8 cellular contexts compared by ENCODE assay signal in genomic region chr5:80083115-80083890, GRCh38. TPM values are rescaled to one million over a fixed set of nuclear protein-coding genes. Genes with fewer than 3 reads are reported as not detected.
DNase-seq lines count a peak whose midpoint lies in the region; ATAC-seq and TF ChIP-seq lines count a peak whose summit lies in the region.

No MANE protein-coding gene starts in this region.

- H3K27ac Mint-ChIP-seq in T-helper 1 cell treated with Interleukin-12 subunit alpha and Interleukin-12 subunit beta and Interleukin-4 antibody, amounts not matched to agents 30 μg/mL and 1 μg/mL, for 36 hours, result peak overlapping the region; percentile 78

- peak; percentile 60 for TF ChIP-seq CTCF in BJ (IDR thresholded peaks at IDR 0.05; ENCODE audit: insufficient read depth, low read depth, low read length)

- H3K4me3 Mint-ChIP-seq in T-helper 1 cell treated with Interleukin-12 subunit alpha and Interleukin-12 subunit beta and Interleukin-4 antibody, amounts not matched to agents 30 μg/mL and 1 μg/mL, for 36 hours, result peak overlapping the region; percentile 81

- H3K27me3 Mint-ChIP-seq in T-helper 1 cell treated with Interleukin-12 subunit alpha and Interleukin-12 subunit beta and Interleukin-4 antibody, amounts not matched to agents 30 μg/mL and 1 μg/mL, for 36 hours (ENCODE audit: low read depth), result peaks cover 3% of the 10 kb centered on the region

- POLR2A ChIA-PET in BJ (lab: Charles Lee), result interaction anchor here (0.7 kb wide), 1 partner anchor 380 kb away, joined by 10 read pairs; no protein-coding TSS in a partner anchor

- H3K4me3 ChIP-seq in BJ (ENCODE audit: low read depth, low read length), result peak overlapping the region; percentile 27

- no peaks in the 10 kb centered on the region for H3K36me3 Mint-ChIP-seq in T-helper 1 cell treated with Interleukin-12 subunit alpha and Interleukin-12 subunit beta and Interleukin-4 antibody, amounts not matched to agents 30 μg/mL and 1 μg/mL, for 36 hours (ENCODE audit: low read depth)

- ATAC-seq in GM19395 (IDR thresholded peaks at IDR 0.05; ENCODE audit: unreplicated experiment), result peak; percentile 73
- no peak for ATAC-seq in HG02610 (IDR thresholded peaks at IDR 0.05; ENCODE audit: unreplicated experiment)

- H3K27me3 ChIP-seq in BJ (ENCODE audit: control insufficient read depth, insufficient read depth, low read length), result no peaks in the 10 kb centered on the region

- H3K36me3 ChIP-seq in BJ (ENCODE audit: control insufficient read depth, insufficient read depth, low read length), result no peaks in the 10 kb centered on the region

- DNase-seq in BJ (ENCODE audit: low read depth) (no peak), NCI-H146 (lab: John Stamatoyannopoulos, UW) (peak; percentile 86), cerebellum (ENCODE audit: low spot score) (peak; percentile 70), kidney glomerular epithelial cell (lab: John Stamatoyannopoulos, UW) (peak; percentile 78)
- DNase-seq in stimulated activated CD8-positive, alpha-beta memory T cell treated with anti-CD3 and anti-CD28 coated beads, Interleukin-12 subunit alpha, Interleukin-12 subunit beta, amount 100 ng/mL, for 4 hours (ENCODE audit: low read depth), result peak; percentile 9

- CTCF ChIA-PET in BJ (lab: Yijun Ruan, JAX), result interaction anchor here (0.6 to 11.7 kb wide), 42 partner anchors 9 to 1062 kb away, joined by 3 to 172 read pairs (median 4); no protein-coding TSS in a partner anchor

- no peaks in the 10 kb centered on the region for H3K9me3 Mint-ChIP-seq in T-helper 1 cell treated with Interleukin-12 subunit alpha and Interleukin-12 subunit beta and Interleukin-4 antibody, amounts not matched to agents 30 μg/mL and 1 μg/mL, for 36 hours

- peaks cover 7% of the 10 kb centered on the region for H3K4me1 Mint-ChIP-seq in T-helper 1 cell treated with Interleukin-12 subunit alpha and Interleukin-12 subunit beta and Interleukin-4 antibody, amounts not matched to agents 30 μg/mL and 1 μg/mL, for 36 hours (ENCODE audit: low read depth)

RNA-seq across cellular contexts. Expression of gene THBS4, which starts 48.2 kb away (rescaled TPM):
- 0.23 and 0.54 TPM in 2 replicates for polyA plus RNA-seq in BJ (2011; rRNA removed)
- 0.09 and 0.87 TPM in 2 replicates for polyA minus RNA-seq in BJ (2011; rRNA and poly(A)+ RNA removed)
- 4.9 TPM for total RNA-seq in cerebellum
